13 cellular contexts compared by ENCODE assay signal in genomic region chr3:23253214-23253613, GRCh38. TPM values are rescaled to one million over a fixed set of nuclear protein-coding genes. Genes with fewer than 3 reads are reported as not detected.
DNase-seq lines count a peak whose midpoint lies in the region; ATAC-seq and TF ChIP-seq lines count a peak whose summit lies in the region.
"Had no signal": no experiment of that assay in that cellular context is flagged by ENCODE, and none has a peak within 500 bp of the region (broad histone marks: within the 10 kb centered on the region; RNA-seq: fewer than 3 reads in every experiment).

No MANE protein-coding gene starts in this region.

- H3K36me3 Mint-ChIP-seq in activated T-helper 1 cell treated with anti-CD3 and anti-CD28 coated beads, Interleukin-12 subunit alpha, Interleukin-12 subunit beta, Interleukin-2, Interleukin-4 antibody, amounts not matched to agents 30 ng/mL and 10 ng/mL and 1 ng/mL, durations not matched to agents 14 hours and 24 hours and 36 hours (ENCODE audit: low read depth) = no peaks in the 10 kb centered on the region

- H3K4me3 Mint-ChIP-seq in activated T-helper 1 cell treated with anti-CD3 and anti-CD28 coated beads, Interleukin-12 subunit alpha, Interleukin-12 subunit beta, Interleukin-2, Interleukin-4 antibody, amounts not matched to agents 30 ng/mL and 10 ng/mL and 1 ng/mL, durations not matched to agents 14 hours and 24 hours and 36 hours = no peak overlapping the region

- in situ Hi-C loops in GM13977 (cut with MboI; ENCODE audit: low pct_unique_long_range_greater_than_20kb, low sequenced_read_pairs, unreplicated experiment) = no loop called here

- H3K27me3 Mint-ChIP-seq in activated T-helper 1 cell treated with anti-CD3 and anti-CD28 coated beads, Interleukin-12 subunit alpha, Interleukin-12 subunit beta, Interleukin-2, Interleukin-4 antibody, amounts not matched to agents 30 ng/mL and 10 ng/mL and 1 ng/mL, durations not matched to agents 14 hours and 24 hours and 36 hours (ENCODE audit: insufficient read depth) = no peaks in the 10 kb centered on the region

- peak; percentile 8 for DNase-seq in GM13977 (ENCODE audit: low spot score)
- no peak for DNase-seq in middle frontal gyrus (ENCODE audit: extremely low spot score, low spot score)
- DNase-seq in activated T-helper 1 cell treated with anti-CD3 and anti-CD28 coated beads, Interleukin-12 subunit alpha, Interleukin-12 subunit beta, Interleukin-2, Interleukin-4 antibody, amounts not matched to agents 30 ng/mL and 10 ng/mL and 1 ng/mL, durations not matched to agents 14 hours and 24 hours and 36 hours (ENCODE audit: low spot score) = no peak
- DNase-seq in RKO (ENCODE audit: low spot score) = no peak
- DNase-seq in NCI-H2029 treated with DMSO at 0.1 percent for 48 hours (lab: John Stamatoyannopoulos, UW) = no peak
- DNase-seq: activated CD4-positive, alpha-beta T cell treated with anti-CD3 and anti-CD28 coated beads for 48 hours; effector CD8-positive, alpha-beta T cell; hippocampal formation; NCI-H2081 treated with DMSO at 0.1 percent for 48 hours; right cardiac atrium had no signal

- intact Hi-C loops in activated T-helper 1 cell treated with anti-CD3 and anti-CD28 coated beads, Interleukin-12 subunit alpha, Interleukin-12 subunit beta, Interleukin-2, Interleukin-4 antibody, amounts not matched to agents 30 ng/mL and 10 ng/mL and 1 ng/mL, durations not matched to agents 14 hours and 24 hours and 36 hours (cut with micrococcal nuclease) = no loop called here

- no peaks in the 10 kb centered on the region for H3K4me1 Mint-ChIP-seq in activated T-helper 1 cell treated with anti-CD3 and anti-CD28 coated beads, Interleukin-12 subunit alpha, Interleukin-12 subunit beta, Interleukin-2, Interleukin-4 antibody, amounts not matched to agents 30 ng/mL and 10 ng/mL and 1 ng/mL, durations not matched to agents 14 hours and 24 hours and 36 hours (ENCODE audit: low read depth)

- no peak for TF ChIP-seq CTCF in GM13977 (IDR thresholded peaks at IDR 0.05; ENCODE audit: extremely low read depth, insufficient read depth, missing control alignments)

- no peaks in the 10 kb centered on the region for H3K9me3 Mint-ChIP-seq in activated T-helper 1 cell treated with anti-CD3 and anti-CD28 coated beads, Interleukin-12 subunit alpha, Interleukin-12 subunit beta, Interleukin-2, Interleukin-4 antibody, amounts not matched to agents 30 ng/mL and 10 ng/mL and 1 ng/mL, durations not matched to agents 14 hours and 24 hours and 36 hours

- ATAC-seq in GM19397 (IDR thresholded peaks at IDR 0.05; ENCODE audit: unreplicated experiment) (peak; percentile 65), HG02840 (IDR thresholded peaks at IDR 0.05; ENCODE audit: low FRiP score, unreplicated experiment) (peak; percentile 74), HG03520 (IDR thresholded peaks at IDR 0.05; ENCODE audit: unreplicated experiment) (peak; percentile 58)
- ATAC-seq: right cardiac atrium had no signal

- H3K27ac Mint-ChIP-seq in activated T-helper 1 cell treated with anti-CD3 and anti-CD28 coated beads, Interleukin-12 subunit alpha, Interleukin-12 subunit beta, Interleukin-2, Interleukin-4 antibody, amounts not matched to agents 30 ng/mL and 10 ng/mL and 1 ng/mL, durations not matched to agents 14 hours and 24 hours and 36 hours = no peak overlapping the region

RNA-seq across cellular contexts. Expression of gene UBE2E2, which starts 50.1 kb away (rescaled TPM):
- 11.8 and 13.9 TPM in 2 replicates for total RNA-seq in activated T-helper 1 cell treated with anti-CD3 and anti-CD28 coated beads, Interleukin-12 subunit alpha, Interleukin-12 subunit beta, Interleukin-2, Interleukin-4 antibody, amounts not matched to agents 30 ng/mL and 10 ng/mL and 1 ng/mL, durations not matched to agents 14 hours and 24 hours and 36 hours
